Comparison of ENCODE assay signal across 19 cellular contexts in the genomic region with DNA sequence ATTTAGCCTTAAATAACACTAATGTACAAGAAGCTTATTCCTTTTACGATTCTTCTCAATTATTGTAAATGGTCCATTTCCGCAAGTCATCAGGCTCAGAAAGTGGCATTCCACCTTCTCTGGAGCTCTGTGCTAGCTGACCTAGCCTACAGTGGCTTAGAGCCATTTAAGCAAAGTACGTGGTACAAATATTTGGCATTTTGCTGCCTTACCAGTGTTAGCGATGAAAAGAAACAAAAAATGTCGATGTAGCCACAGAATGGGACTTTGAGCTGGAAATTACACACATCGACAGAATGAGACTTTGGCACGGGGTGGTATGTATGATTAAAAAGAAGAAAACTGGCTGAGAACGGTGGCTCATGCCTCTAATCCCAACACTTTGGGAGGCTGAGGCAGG. TPM values are rescaled to one million over a fixed set of nuclear protein-coding genes. Genes with fewer than 3 reads are reported as not detected.
A peak's percentile ranks its signal among the peaks of the same experiment; 100 is the strongest.
DNase-seq lines count a peak whose midpoint lies in the region; ATAC-seq and TF ChIP-seq lines count a peak whose summit lies in the region.
"Had no signal": no experiment of that assay in that cellular context is flagged by ENCODE, and none has a peak within 500 bp of the region (broad histone marks: within the 10 kb centered on the region; RNA-seq: fewer than 3 reads in every experiment).

No MANE protein-coding gene starts in this region.

- H3K4me1 ChIP-seq in esophagus squamous epithelium (peaks cover 15 to 46% (median 32%) of the 10 kb centered on the region in 3 donors), thoracic aorta (ENCODE audit: control insufficient read depth in 1 of 2, low read depth in 2 of 2) (peaks cover 13 to 26% of the 10 kb centered on the region in 2 donors), endodermal cell (ENCODE audit: control insufficient read depth, insufficient read depth, low read length) (no peaks in the 10 kb centered on the region), Peyer's patch (no peaks in the 10 kb centered on the region)

- no peaks in the 10 kb centered on the region for H3K27me3 Mint-ChIP-seq in activated naive CD4-positive, alpha-beta T cell treated with anti-CD3 and anti-CD28 coated beads, Interleukin-2, amount 10 ng/mL, durations not matched to agents 7 days and 5 days
- H3K27me3 Mint-ChIP-seq in activated CD8-positive, alpha-beta T cell treated with anti-CD3 and anti-CD28 coated beads, Interleukin-2, amount 10 ng/mL, durations not matched to agents 7 days and 5 days (ENCODE audit: low read depth): peaks cover 3% of the 10 kb centered on the region
- peaks cover 2% of the 10 kb centered on the region for H3K27me3 Mint-ChIP-seq in endodermal cell (ENCODE audit: insufficient read depth)

- H3K4me3 ChIP-seq in esophagus squamous epithelium: no peak overlapping the region
- H3K4me3 ChIP-seq in thoracic aorta: no peak overlapping the region
- no peak overlapping the region for H3K4me3 ChIP-seq in endodermal cell (ENCODE audit: low read length)
- no peak overlapping the region for H3K4me3 ChIP-seq in Peyer's patch
- H3K4me3 ChIP-seq: gastroesophageal sphincter, GM12878 had no signal

- no peaks in the 10 kb centered on the region for H3K36me3 ChIP-seq in esophagus squamous epithelium
- no peaks in the 10 kb centered on the region for H3K36me3 ChIP-seq in thoracic aorta
- no peaks in the 10 kb centered on the region for H3K36me3 ChIP-seq in endodermal cell (ENCODE audit: control insufficient read depth, insufficient read depth, low read length)
- no peaks in the 10 kb centered on the region for H3K36me3 ChIP-seq in Peyer's patch
- H3K36me3 ChIP-seq: gastroesophageal sphincter had no signal

- DNase-seq in activated naive CD4-positive, alpha-beta T cell treated with anti-CD3 and anti-CD28 coated beads, Interleukin-2, amount 10 ng/mL, durations not matched to agents 7 days and 5 days: no peak
- no peak for DNase-seq in activated naive CD4-positive, alpha-beta T cell treated with anti-CD3 and anti-CD28 coated beads, Interleukin-2, amount 50 U/mL, for 16 hours
- DNase-seq in activated CD8-positive, alpha-beta T cell treated with anti-CD3 and anti-CD28 coated beads, Interleukin-2, amount 10 ng/mL, durations not matched to agents 7 days and 5 days: no peak
- DNase-seq in esophagus squamous epithelium (lab: John Stamatoyannopoulos, UW) (no peak), thoracic aorta (ENCODE audit: low spot score) (no peak), endodermal cell (no peak), NCI-H345 (lab: John Stamatoyannopoulos, UW) (no peak), Peyer's patch (no peak)
- DNase-seq: activated T-cell treated with anti-CD3 and anti-CD28 coated beads, Interleukin-2, amount 50 U/mL, for 1 hour; cortex of kidney; naive B cell; NCI-H1092; NCI-H774; SW 1271 had no signal

- peaks cover 7% of the 10 kb centered on the region for H3K9me3 Mint-ChIP-seq in activated naive CD4-positive, alpha-beta T cell treated with anti-CD3 and anti-CD28 coated beads, Interleukin-2, amount 10 ng/mL, durations not matched to agents 7 days and 5 days
- H3K9me3 Mint-ChIP-seq in activated CD8-positive, alpha-beta T cell treated with anti-CD3 and anti-CD28 coated beads, Interleukin-2, amount 10 ng/mL, durations not matched to agents 7 days and 5 days (ENCODE audit: insufficient read depth): peaks cover 13% of the 10 kb centered on the region
- H3K9me3 Mint-ChIP-seq in endodermal cell: no peaks in the 10 kb centered on the region

- no peak overlapping the region for H3K9ac ChIP-seq in endodermal cell (ENCODE audit: extremely low read depth, low read length, poor library complexity, severe bottlenecking)

- H3K9me3 ChIP-seq in esophagus squamous epithelium (no peaks in the 10 kb centered on the region), thoracic aorta (peaks cover 5% of the 10 kb centered on the region), endodermal cell (ENCODE audit: control insufficient read depth, low read length) (no peaks in the 10 kb centered on the region), Peyer's patch (no peaks in the 10 kb centered on the region)
- H3K9me3 ChIP-seq: gastroesophageal sphincter had no signal

- intact Hi-C loops in esophagus squamous epithelium (cut with DNase I): no loop called here

- H3K27me3 ChIP-seq in esophagus squamous epithelium (no peaks in the 10 kb centered on the region), thoracic aorta (replicated peaks; ENCODE audit: insufficient read depth) (no peaks in the 10 kb centered on the region), endodermal cell (ENCODE audit: control insufficient read depth, insufficient read depth, low read length, poor library complexity, severe bottlenecking) (no peaks in the 10 kb centered on the region), Peyer's patch (no peaks in the 10 kb centered on the region)
- H3K27me3 ChIP-seq: gastroesophageal sphincter had no signal

- CTCF ChIA-PET in activated naive CD4-positive, alpha-beta T cell treated with anti-CD3 and anti-CD28 coated beads, Interleukin-2, amount 10 ng/mL, durations not matched to agents 7 days and 5 days (lab: Charles Lee): interaction anchor here (0.8 kb wide), 1 partner anchor 108 kb away, joined by 3 read pairs; no protein-coding TSS in a partner anchor
- CTCF ChIA-PET in activated CD8-positive, alpha-beta T cell treated with anti-CD3 and anti-CD28 coated beads, Interleukin-2, amount 10 ng/mL, durations not matched to agents 7 days and 5 days (lab: Charles Lee): interaction anchor here (0.9 to 2.9 kb wide), 3 partner anchors 49 to 278 kb away, joined by 3 to 12 read pairs (median 4); no protein-coding TSS in a partner anchor

- peak overlapping the region; percentile 41 to 83 (median 78) for H3K27ac ChIP-seq in esophagus squamous epithelium
- H3K27ac ChIP-seq in thoracic aorta: peak overlapping the region; percentile 52 to 70
- H3K27ac ChIP-seq in endodermal cell (ENCODE audit: low read depth, low read length): no peak overlapping the region
- no peak overlapping the region for H3K27ac ChIP-seq in Peyer's patch
- H3K27ac ChIP-seq: HL-60 had no signal

- no peak for ATAC-seq in activated CD8-positive, alpha-beta T cell treated with anti-CD3 and anti-CD28 coated beads, Interleukin-2, amount 10 ng/mL, durations not matched to agents 7 days and 5 days
- ATAC-seq in thoracic aorta (ENCODE audit: insufficient number of reproducible peaks, low FRiP score, low read depth): no peak
- ATAC-seq: gastroesophageal sphincter, GM12878 had no signal

- peak overlapping the region; percentile 90 for H3K27ac Mint-ChIP-seq in activated naive CD4-positive, alpha-beta T cell treated with anti-CD3 and anti-CD28 coated beads, Interleukin-2, amount 10 ng/mL, durations not matched to agents 7 days and 5 days
- H3K27ac Mint-ChIP-seq in activated CD8-positive, alpha-beta T cell treated with anti-CD3 and anti-CD28 coated beads, Interleukin-2, amount 10 ng/mL, durations not matched to agents 7 days and 5 days: peak overlapping the region; percentile 70
- no peak overlapping the region for H3K27ac Mint-ChIP-seq in endodermal cell
- H3K27ac Mint-ChIP-seq: naive B cell had no signal

- no peaks in the 10 kb centered on the region for H3K36me3 Mint-ChIP-seq in activated naive CD4-positive, alpha-beta T cell treated with anti-CD3 and anti-CD28 coated beads, Interleukin-2, amount 10 ng/mL, durations not matched to agents 7 days and 5 days
- H3K36me3 Mint-ChIP-seq in activated CD8-positive, alpha-beta T cell treated with anti-CD3 and anti-CD28 coated beads, Interleukin-2, amount 10 ng/mL, durations not matched to agents 7 days and 5 days (ENCODE audit: low read depth): peaks cover 14% of the 10 kb centered on the region
- H3K36me3 Mint-ChIP-seq in endodermal cell (ENCODE audit: low read depth): no peaks in the 10 kb centered on the region
- H3K36me3 Mint-ChIP-seq: naive B cell had no signal

- H3K4me3 Mint-ChIP-seq in activated naive CD4-positive, alpha-beta T cell treated with anti-CD3 and anti-CD28 coated beads, Interleukin-2, amount 10 ng/mL, durations not matched to agents 7 days and 5 days: no peak overlapping the region
- H3K4me3 Mint-ChIP-seq in activated CD8-positive, alpha-beta T cell treated with anti-CD3 and anti-CD28 coated beads, Interleukin-2, amount 10 ng/mL, durations not matched to agents 7 days and 5 days: peak overlapping the region; percentile 58
- no peak overlapping the region for H3K4me3 Mint-ChIP-seq in endodermal cell
- H3K4me3 Mint-ChIP-seq: naive B cell had no signal

- POLR2A ChIA-PET in activated CD8-positive, alpha-beta T cell treated with anti-CD3 and anti-CD28 coated beads, Interleukin-2, amount 10 ng/mL, durations not matched to agents 7 days and 5 days (lab: Charles Lee): interaction anchor here (0.7 kb wide), 1 partner anchor 54 kb away, joined by 3 read pairs; no protein-coding TSS in a partner anchor

- WGBS in esophagus squamous epithelium, 2 donors: 43 to 72% methylated on average over 8 of the region's 8 CpGs
- 92 to 93% methylated on average over 8 of the region's 8 CpGs for WGBS in endodermal cell (ENCODE audit: insufficient coverage in 1 of 2, insufficient read length in 1 of 2), 2 experiments

- no peak for TF ChIP-seq CTCF in esophagus squamous epithelium (IDR thresholded peaks at IDR 0.05)
- TF ChIP-seq CTCF in thoracic aorta (IDR thresholded peaks at IDR 0.05): no peak
- TF ChIP-seq CTCF in endodermal cell (conservative IDR thresholded peaks at IDR 0.05): no peak
- TF ChIP-seq CTCF in Peyer's patch (IDR thresholded peaks at IDR 0.05): no peak

- TF ChIP-seq POLR2A in esophagus squamous epithelium (IDR thresholded peaks at IDR 0.05) (no peak), Peyer's patch (IDR thresholded peaks at IDR 0.05) (no peak)

- H3K4me1 Mint-ChIP-seq in activated naive CD4-positive, alpha-beta T cell treated with anti-CD3 and anti-CD28 coated beads, Interleukin-2, amount 10 ng/mL, durations not matched to agents 7 days and 5 days: peaks cover 27% of the 10 kb centered on the region
- peaks cover 21% of the 10 kb centered on the region for H3K4me1 Mint-ChIP-seq in activated CD8-positive, alpha-beta T cell treated with anti-CD3 and anti-CD28 coated beads, Interleukin-2, amount 10 ng/mL, durations not matched to agents 7 days and 5 days (ENCODE audit: low read depth)
- peaks cover 2% of the 10 kb centered on the region for H3K4me1 Mint-ChIP-seq in endodermal cell
- H3K4me1 Mint-ChIP-seq: naive B cell had no signal

RNA-seq across cellular contexts. Expression of a gene that starts 26.1 kb away (rescaled TPM):
- total RNA-seq in activated CD8-positive, alpha-beta T cell treated with anti-CD3 and anti-CD28 coated beads, Interleukin-2, amount 10 ng/mL, durations not matched to agents 7 days and 5 days: not detected
- total RNA-seq in esophagus squamous epithelium (not detected), thoracic aorta (not detected), endodermal cell (not detected), Peyer's patch (not detected)
- not detected for polyA plus RNA-seq in endodermal cell (2013, experiment 1 of 2)
- not detected for polyA plus RNA-seq in endodermal cell (2013, experiment 2 of 2)
- total RNA-seq: gastroesophageal sphincter, GM12878, liver, pulmonary artery endothelial cell had no signal
- polyA plus RNA-seq: liver had no signal

RNA-seq across cellular contexts. Expression of a gene that starts 47.0 kb away (rescaled TPM):
- total RNA-seq in activated CD8-positive, alpha-beta T cell treated with anti-CD3 and anti-CD28 coated beads, Interleukin-2, amount 10 ng/mL, durations not matched to agents 7 days and 5 days: 10 to 100 TPM; 17.7 to 20.9 TPM
- total RNA-seq in esophagus squamous epithelium (10 to 100 TPM in 3 of 4 donors, 1 to 10 TPM in 1; 6.8 to 23.1 (median 17.2) TPM), thoracic aorta (10 to 100 TPM; 29.1 to 42.8 TPM), endodermal cell (10 to 100 TPM; 39.3 to 50.9 TPM), Peyer's patch (10 to 100 TPM; 29.7 to 59.7 (median 53.9) TPM)
- 56.0 TPM for polyA plus RNA-seq in endodermal cell (2013, experiment 1 of 2)
- 46.9 TPM for polyA plus RNA-seq in endodermal cell (2013, experiment 2 of 2)

Comparison
In these comparisons a context has a peak if more than half of its experiments do, and no peak if none do; other contexts are left out.
1. H3K27ac ChIP-seq: peak in esophagus squamous epithelium (4 of 4) and thoracic aorta (2 of 2); none in endodermal cell (single experiment) and Peyer's patch (0 of 4).